ENCODE assay signal across 18 cellular contexts in the genomic region with DNA sequence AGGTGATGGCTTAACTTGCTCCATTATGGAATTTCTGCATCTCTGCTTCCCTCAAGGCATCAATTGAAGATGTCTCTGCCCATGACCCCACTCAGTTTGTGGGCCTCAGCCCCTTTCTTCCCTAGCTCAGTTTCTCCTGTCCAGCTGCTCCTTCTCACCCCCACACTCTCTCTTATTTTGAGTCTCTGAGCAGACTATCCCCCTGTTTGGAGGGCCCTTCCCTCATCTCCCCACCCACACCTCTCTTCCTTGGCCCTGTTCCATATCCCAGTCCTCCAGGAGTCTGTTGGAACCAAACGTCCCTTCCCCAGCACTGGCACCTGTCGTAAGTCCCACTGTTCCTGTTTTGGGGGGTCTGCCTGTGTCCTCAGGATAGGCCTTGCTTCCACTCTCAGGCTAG. TPM values are rescaled to one million over a fixed set of nuclear protein-coding genes. Genes with fewer than 3 reads are reported as not detected.
DNase-seq lines count a peak whose midpoint lies in the region; ATAC-seq and TF ChIP-seq lines count a peak whose summit lies in the region.
"Had no signal": no experiment of that assay in that cellular context is flagged by ENCODE, and none has a peak within 500 bp of the region (broad histone marks: within the 10 kb centered on the region; RNA-seq: fewer than 3 reads in every experiment).

No MANE protein-coding gene starts in this region.

- ATAC-seq in T-helper 17 cell: no peak
- ATAC-seq in naive thymus-derived CD8-positive, alpha-beta T cell: no peak
- ATAC-seq: GM23338 had no signal

- no peak for DNase-seq in T-helper 17 cell
- no peak for DNase-seq in naive thymus-derived CD8-positive, alpha-beta T cell
- no peak for DNase-seq in DMS 273 treated with DMSO at 0.1 percent for 48 hours (lab: John Stamatoyannopoulos, UW)
- DNase-seq in activated CD4-positive, alpha-beta T cell treated with anti-CD3 and anti-CD28 coated beads, Interleukin-2, amount 50 U/mL, for 1 hour: no peak
- DNase-seq in CD4-positive, alpha-beta memory T cell: no peak
- DNase-seq: C1 segment of cervical spinal cord; CD8-positive, alpha-beta memory T cell; GF-D8; H9; HFFc6 had no signal

- H3K4me3 Mint-ChIP-seq in T-helper 17 cell: no peak overlapping the region
- H3K4me3 Mint-ChIP-seq in naive thymus-derived CD8-positive, alpha-beta T cell: no peak overlapping the region
- no peak overlapping the region for H3K4me3 Mint-ChIP-seq in CD4-positive, alpha-beta memory T cell
- H3K4me3 Mint-ChIP-seq: GM23338, H9, HFFc6 had no signal

- H3K4me3 ChIP-seq in HEK293 (ENCODE audit: low read depth, low read length): no peak overlapping the region
- no peak overlapping the region for H3K4me3 ChIP-seq in CD4-positive, alpha-beta memory T cell (ENCODE audit: low read length in 2 of 2)
- H3K4me3 ChIP-seq: GM23338 had no signal

- H3K36me3 Mint-ChIP-seq in T-helper 17 cell (ENCODE audit: low read depth): peaks cover 10% of the 10 kb centered on the region
- no peaks in the 10 kb centered on the region for H3K36me3 Mint-ChIP-seq in naive thymus-derived CD8-positive, alpha-beta T cell
- no peaks in the 10 kb centered on the region for H3K36me3 Mint-ChIP-seq in CD4-positive, alpha-beta memory T cell

- peaks cover 58% of the 10 kb centered on the region for H3K27me3 Mint-ChIP-seq in T-helper 17 cell
- H3K27me3 Mint-ChIP-seq in naive thymus-derived CD8-positive, alpha-beta T cell: peaks cover 0 to 9% (median 0%) of the 10 kb centered on the region in 5 donors
- H3K27me3 Mint-ChIP-seq in CD4-positive, alpha-beta memory T cell: peaks cover 2 to 20% of the 10 kb centered on the region in 2 donors

- H3K27ac ChIP-seq in HEK293 (ENCODE audit: extremely low read depth, low read depth, low read length): no peak overlapping the region
- H3K27ac ChIP-seq in CD4-positive, alpha-beta memory T cell (ENCODE audit: low read depth, low read length): no peak overlapping the region

- intact Hi-C loops in CD4-positive, alpha-beta memory T cell (cut with micrococcal nuclease): no loop called here

- CTCF ChIA-PET in HEK293 (lab: Yijun Ruan, JAX): no interaction called here
- CTCF ChIA-PET in CD4-positive, alpha-beta memory T cell (lab: Charles Lee; ENCODE audit: partially characterized antibody): no interaction called here

- H3K9me3 ChIP-seq in HEK293 (ENCODE audit: control insufficient read depth, insufficient read depth, low read depth, low read length): no peaks in the 10 kb centered on the region
- H3K9me3 ChIP-seq in T-helper 17 cell (ENCODE audit: control insufficient read depth, low read length, poor library complexity, severe bottlenecking): no peaks in the 10 kb centered on the region
- no peaks in the 10 kb centered on the region for H3K9me3 ChIP-seq in CD4-positive, alpha-beta memory T cell (ENCODE audit: control insufficient read depth in 1 of 2, low read length in 2 of 2)

- no peaks in the 10 kb centered on the region for H3K4me1 ChIP-seq in HEK293 (ENCODE audit: control insufficient read depth, insufficient read depth, low read length)
- H3K4me1 ChIP-seq in CD4-positive, alpha-beta memory T cell (ENCODE audit: insufficient read depth, low read length): peaks cover 15% of the 10 kb centered on the region

- POLR2A ChIA-PET in HEK293 (lab: Yijun Ruan, JAX): interaction anchor here (0.6 kb wide), 1 partner anchor 120 kb away, joined by 3 read pairs; no protein-coding TSS in a partner anchor
- POLR2A ChIA-PET in naive thymus-derived CD8-positive, alpha-beta T cell (lab: Charles Lee): no interaction called here
- POLR2A ChIA-PET in CD4-positive, alpha-beta memory T cell (lab: Charles Lee; ENCODE audit: partially characterized antibody): no interaction called here

- no peaks in the 10 kb centered on the region for H3K36me3 ChIP-seq in HEK293 (ENCODE audit: control insufficient read depth in 2 of 2, insufficient read depth in 1 of 2, low read length in 2 of 2)
- H3K36me3 ChIP-seq in CD4-positive, alpha-beta memory T cell (ENCODE audit: insufficient read depth, low read length): no peaks in the 10 kb centered on the region

- H3K27me3 ChIP-seq in CD4-positive, alpha-beta memory T cell (ENCODE audit: insufficient read depth, low read length): no peaks in the 10 kb centered on the region

- peaks cover 38% of the 10 kb centered on the region for H3K4me1 Mint-ChIP-seq in T-helper 17 cell
- peaks cover 45 to 74% (median 55%) of the 10 kb centered on the region in 4 donors for H3K4me1 Mint-ChIP-seq in naive thymus-derived CD8-positive, alpha-beta T cell
- peaks cover 11 to 43% (median 23%) of the 10 kb centered on the region in 4 donors for H3K4me1 Mint-ChIP-seq in CD4-positive, alpha-beta memory T cell

- no peaks in the 10 kb centered on the region for H3K9me3 Mint-ChIP-seq in naive thymus-derived CD8-positive, alpha-beta T cell
- H3K9me3 Mint-ChIP-seq in CD4-positive, alpha-beta memory T cell: no peaks in the 10 kb centered on the region
- H3K9me3 Mint-ChIP-seq: CD8-positive, alpha-beta memory T cell; GM23338; H9; HFFc6 had no signal

- TF ChIP-seq CTCF in HEK293 (tag by site-specific recombination; IDR thresholded peaks at IDR 0.05): no peak

- peak overlapping the region; percentile 86 for H3K27ac Mint-ChIP-seq in T-helper 17 cell
- H3K27ac Mint-ChIP-seq in naive thymus-derived CD8-positive, alpha-beta T cell: peak overlapping the region in 7 of 10 donors; percentile 6 to 83 (median 66)
- no peak overlapping the region for H3K27ac Mint-ChIP-seq in CD4-positive, alpha-beta memory T cell
- H3K27ac Mint-ChIP-seq: GM23338, HFFc6 had no signal

TF ChIP-seq in HEK293, 187 proteins besides CTCF, POLR2A, EP300 and RAD21:
- TF ChIP-seq ZNF514 (tag by site-specific recombination; IDR thresholded peaks at IDR 0.05) (no peak), SP3 (tag by site-specific recombination; IDR thresholded peaks at IDR 0.05) (no peak), ZNF626 (tag by site-specific recombination; IDR thresholded peaks at IDR 0.05) (no peak), ZNF140 (tag by site-specific recombination; IDR thresholded peaks at IDR 0.05) (no peak), MEIS1 (CRISPR knock-in tag; IDR thresholded peaks at IDR 0.05; ENCODE audit: borderline replicate concordance) (no peak), EGR2 (tag by site-specific recombination; IDR thresholded peaks at IDR 0.05; ENCODE audit: low read depth) (peak; percentile 36; the same call in 1 of the 2 replicates), ZNF324 (tag by site-specific recombination; IDR thresholded peaks at IDR 0.05) (no peak), ZBTB21 (tag by site-specific recombination; IDR thresholded peaks at IDR 0.05) (no peak), ZNF707 (tag by site-specific recombination; IDR thresholded peaks at IDR 0.05) (no peak), FEZF1 (tag by site-specific recombination; IDR thresholded peaks at IDR 0.05) (no peak), ZFHX2 (tag by site-specific recombination; conservative IDR thresholded peaks at IDR 0.05) (0 out of 2 replicates have a peak, but pooled peaks have one; percentile 23), KLF8 (tag by site-specific recombination; IDR thresholded peaks at IDR 0.05) (no peak)
- TF ChIP-seq, protein P1, sequence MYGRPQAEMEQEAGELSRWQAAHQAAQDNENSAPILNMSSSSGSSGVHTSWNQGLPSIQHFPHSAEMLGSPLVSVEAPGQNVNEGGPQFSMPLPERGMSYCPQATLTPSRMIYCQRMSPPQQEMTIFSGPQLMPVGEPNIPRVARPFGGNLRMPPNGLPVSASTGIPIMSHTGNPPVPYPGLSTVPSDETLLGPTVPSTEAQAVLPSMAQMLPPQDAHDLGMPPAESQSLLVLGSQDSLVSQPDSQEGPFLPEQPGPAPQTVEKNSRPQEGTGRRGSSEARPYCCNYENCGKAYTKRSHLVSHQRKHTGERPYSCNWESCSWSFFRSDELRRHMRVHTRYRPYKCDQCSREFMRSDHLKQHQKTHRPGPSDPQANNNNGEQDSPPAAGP (tag by site-specific recombination; IDR thresholded peaks at IDR 0.05): no peak
- TF ChIP-seq, protein P2, sequence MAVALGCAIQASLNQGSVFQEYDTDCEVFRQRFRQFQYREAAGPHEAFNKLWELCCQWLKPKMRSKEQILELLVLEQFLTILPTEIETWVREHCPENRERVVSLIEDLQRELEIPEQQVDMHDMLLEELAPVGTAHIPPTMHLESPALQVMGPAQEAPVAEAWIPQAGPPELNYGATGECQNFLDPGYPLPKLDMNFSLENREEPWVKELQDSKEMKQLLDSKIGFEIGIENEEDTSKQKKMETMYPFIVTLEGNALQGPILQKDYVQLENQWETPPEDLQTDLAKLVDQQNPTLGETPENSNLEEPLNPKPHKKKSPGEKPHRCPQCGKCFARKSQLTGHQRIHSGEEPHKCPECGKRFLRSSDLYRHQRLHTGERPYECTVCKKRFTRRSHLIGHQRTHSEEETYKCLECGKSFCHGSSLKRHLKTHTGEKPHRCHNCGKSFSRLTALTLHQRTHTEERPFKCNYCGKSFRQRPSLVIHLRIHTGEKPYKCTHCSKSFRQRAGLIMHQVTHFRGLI (tag by site-specific recombination; IDR thresholded peaks at IDR 0.05): no peak
TF ChIP-seq in HEK293: peak in this region for 2.

RNA-seq across cellular contexts. Expression of gene KRT1, which starts 8.3 kb away (rescaled TPM):
- total RNA-seq in T-helper 17 cell: 1 to 10 TPM in 1 of 2 donors, under 1 TPM in 1; 0.83 to 3.1 TPM
- not detected for total RNA-seq in naive thymus-derived CD8-positive, alpha-beta T cell
- under 1 TPM in 1 of 3 donors, not detected in 2; 0.31 TPM for polyA plus RNA-seq in naive thymus-derived CD8-positive, alpha-beta T cell
- total RNA-seq in CD4-positive, alpha-beta memory T cell: under 1 TPM in 1 of 2 experiments, not detected in 1; 0.67 TPM
- polyA plus RNA-seq in CD4-positive, alpha-beta memory T cell: 10 to 100 TPM; 21.0 to 25.5 TPM
- total RNA-seq: A172; A673; CD8-positive, alpha-beta memory T cell; Daoy; G401; GM23338; H4; H9; HFFc6 had no signal
- polyA plus RNA-seq: BJ, GM23338 had no signal

RNA-seq across cellular contexts. Expression of gene KRT77, which starts 14.8 kb away (rescaled TPM):
- not detected for total RNA-seq in T-helper 17 cell
- not detected for total RNA-seq in naive thymus-derived CD8-positive, alpha-beta T cell
- polyA plus RNA-seq in naive thymus-derived CD8-positive, alpha-beta T cell: under 1 TPM in 1 of 3 donors, not detected in 2; 0.12 TPM
- not detected for total RNA-seq in CD4-positive, alpha-beta memory T cell
- not detected for polyA plus RNA-seq in CD4-positive, alpha-beta memory T cell
- total RNA-seq: A172; A673; CD8-positive, alpha-beta memory T cell; Daoy; G401; GM23338; H4; H9; HFFc6 had no signal
- polyA plus RNA-seq: BJ; CD8-positive, alpha-beta memory T cell; GM23338 had no signal

RNA-seq across cellular contexts. Expression of gene KRT2, which starts 36.5 kb away (rescaled TPM):
- total RNA-seq in T-helper 17 cell: not detected
- total RNA-seq in naive thymus-derived CD8-positive, alpha-beta T cell: under 1 TPM; 0.62 to 0.77 TPM
- 1 to 10 TPM; 1.1 to 3.4 (median 1.2) TPM for polyA plus RNA-seq in naive thymus-derived CD8-positive, alpha-beta T cell
- under 1 TPM; 0.23 to 0.39 TPM for total RNA-seq in CD4-positive, alpha-beta memory T cell
- under 1 TPM; 0.08 to 0.20 TPM for polyA plus RNA-seq in CD4-positive, alpha-beta memory T cell
- total RNA-seq: A172; A673; CD8-positive, alpha-beta memory T cell; G401; GM23338; H9; HFFc6 had no signal
- polyA plus RNA-seq: BJ, GM23338 had no signal

Comparison
In these comparisons a context has a peak if more than half of its experiments do, and no peak if none do; other contexts are left out.
1. H3K27ac Mint-ChIP-seq: peak in T-helper 17 cell (single experiment) and naive thymus-derived CD8-positive, alpha-beta T cell (7 of 10); none in CD4-positive, alpha-beta memory T cell (0 of 7).